37 cellular contexts compared by ENCODE assay signal in genomic region chr15:80132382-80132781, GRCh38. TPM values are rescaled to one million over a fixed set of nuclear protein-coding genes. Genes with fewer than 3 reads are reported as not detected.
A peak's percentile ranks its signal among the peaks of the same experiment; 100 is the strongest.
DNase-seq lines count a peak whose midpoint lies in the region; ATAC-seq, FAIRE-seq and TF ChIP-seq lines count a peak whose summit lies in the region.
"Had no signal": no experiment of that assay in that cellular context is flagged by ENCODE, and none has a peak within 500 bp of the region (broad histone marks: within the 10 kb centered on the region; RNA-seq: fewer than 3 reads in every experiment).

No MANE protein-coding gene starts in this region.

- H3K4me3 ChIP-seq in left lung (no peak overlapping the region), upper lobe of right lung (no peak overlapping the region)
- H3K4me3 ChIP-seq: A549; BLaER1; BLaER1 treated with 17β-estradiol and CSF1 and Interleukin-3, amounts not matched to agents 10 nM and 100 nM had no signal

- H3K36me3 Mint-ChIP-seq in memory B cell, result peaks cover 41% of the 10 kb centered on the region

- peaks cover 0 to 59% of the 10 kb centered on the region in 2 donors for H3K36me3 ChIP-seq in left lung
- peaks cover 62% of the 10 kb centered on the region for H3K36me3 ChIP-seq in upper lobe of right lung

- H3K27ac ChIP-seq in left lung (no peak overlapping the region), upper lobe of right lung (no peak overlapping the region)
- H3K27ac ChIP-seq: 22Rv1; A549; BLaER1; BLaER1 treated with 17β-estradiol and CSF1 and Interleukin-3, amounts not matched to agents 10 nM and 100 nM; C4-2B had no signal

- FAIRE-seq in GM12891 (lab: Jason Lieb, UNC), result peak; percentile 31
- FAIRE-seq: A204.1, A549, D721Med had no signal

- H3K27me3 ChIP-seq in left lung (no peaks in the 10 kb centered on the region), upper lobe of right lung (no peaks in the 10 kb centered on the region)
- H3K27me3 ChIP-seq: BE2C; BLaER1; BLaER1 treated with 17β-estradiol and CSF1 and Interleukin-3, amounts not matched to agents 10 nM and 100 nM had no signal

- TF ChIP-seq CTCF in left lung (IDR thresholded peaks at IDR 0.05), result no peak
- no peak for TF ChIP-seq CTCF in upper lobe of right lung (IDR thresholded peaks at IDR 0.05)

- ATAC-seq in left lung, result peak; percentile 60
- ATAC-seq in memory B cell (ENCODE audit: low read depth), result no peak
- ATAC-seq in upper lobe of right lung, result peak; percentile 44
- ATAC-seq in HG02870 (IDR thresholded peaks at IDR 0.05; ENCODE audit: unreplicated experiment), result no peak
- ATAC-seq: A549; CD8-positive, alpha-beta T cell had no signal

- H3K4me1 ChIP-seq in left lung, result no peaks in the 10 kb centered on the region
- no peaks in the 10 kb centered on the region for H3K4me1 ChIP-seq in upper lobe of right lung
- H3K4me1 ChIP-seq: A549, BE2C, BLaER1, Caco-2 had no signal

- no peak overlapping the region for H3K4me3 Mint-ChIP-seq in memory B cell
- H3K4me3 Mint-ChIP-seq: B cell; CD14-positive monocyte; CD4-positive, alpha-beta memory T cell; CD4-positive, alpha-beta T cell; CD8-positive, alpha-beta memory T cell; CD8-positive, alpha-beta T cell had no signal

- peaks cover 10% of the 10 kb centered on the region for H3K4me1 Mint-ChIP-seq in memory B cell
- H3K4me1 Mint-ChIP-seq: B cell; CD8-positive, alpha-beta memory T cell had no signal

- TF ChIP-seq POLR2A in GM12891 (IDR thresholded peaks at IDR 0.05; ENCODE audit: low read depth, low read length), result no peak

- peak overlapping the region; percentile 55 for H3K27ac Mint-ChIP-seq in memory B cell
- H3K27ac Mint-ChIP-seq: B cell; CD14-positive monocyte; CD4-positive, alpha-beta T cell; CD8-positive, alpha-beta T cell had no signal

- no peak for DNase-seq in GM12891 (ENCODE audit: insufficient read length, low spot score)
- no peak for DNase-seq in left lung
- no peak for DNase-seq in memory B cell (ENCODE audit: low spot score in 2 of 2)
- no peak for DNase-seq in upper lobe of right lung
- DNase-seq in ureter (ENCODE audit: low spot score), result no peak
- DNase-seq in nucleus accumbens (lab: John Stamatoyannopoulos, UW), result no peak
- DNase-seq in NCI-H1417 treated with DMSO at 0.1 percent for 48 hours (lab: John Stamatoyannopoulos, UW), result no peak
- DNase-seq: 8988T; ACHN; AML-193; BE2C; C1 segment of cervical spinal cord; Caco-2; Calu3; CD4-positive, alpha-beta memory T cell; CD4-positive, alpha-beta T cell; CD4-positive, CD25-positive, alpha-beta regulatory T cell; CD8-positive, alpha-beta memory T cell; CD8-positive, alpha-beta T cell; COR-L47; DMS 273 treated with DMSO at 0.1 percent for 48 hours; DMS153; DMS53; DMS79; DMS79 treated with DMSO at 0.1 percent for 48 hours; DND-41; EL had no signal

- intact Hi-C loops in left lung (cut with DNase I) (no loop called here), upper lobe of right lung (cut with DNase I) (no loop called here)

- H3K9me3 Mint-ChIP-seq in memory B cell, result no peaks in the 10 kb centered on the region
- H3K9me3 Mint-ChIP-seq: CD14-positive monocyte; CD4-positive, alpha-beta memory T cell; CD4-positive, alpha-beta T cell; CD4-positive, CD25-positive, alpha-beta regulatory T cell; CD8-positive, alpha-beta memory T cell; CD8-positive, alpha-beta T cell had no signal

- H3K9me3 ChIP-seq in left lung (no peaks in the 10 kb centered on the region), upper lobe of right lung (no peaks in the 10 kb centered on the region)
- H3K9me3 ChIP-seq: A549; BE2C; BLaER1; BLaER1 treated with 17β-estradiol and CSF1 and Interleukin-3, amounts not matched to agents 10 nM and 100 nM; Caco-2 had no signal

- no peaks in the 10 kb centered on the region for H3K27me3 Mint-ChIP-seq in memory B cell
- H3K27me3 Mint-ChIP-seq: B cell; CD4-positive, alpha-beta memory T cell; CD4-positive, alpha-beta T cell; CD4-positive, CD25-positive, alpha-beta regulatory T cell; CD8-positive, alpha-beta memory T cell had no signal

TF ChIP-seq in GM12891, 5 proteins besides CTCF, POLR2A, EP300 and RAD21:
- TF ChIP-seq POU2F2 (IDR thresholded peaks at IDR 0.05; ENCODE audit: low read depth, low read length), result no peak
- TF ChIP-seq SPI1 (IDR thresholded peaks at IDR 0.05; ENCODE audit: low read depth, low read length), result no peak
- no peak for TF ChIP-seq POLR2AphosphoS5 (IDR thresholded peaks at IDR 0.05; ENCODE audit: low read depth, low read length)
- TF ChIP-seq PAX5 (IDR thresholded peaks at IDR 0.05; ENCODE audit: insufficient read depth, low read length, severe bottlenecking), result no peak
- TF ChIP-seq TAF1 (IDR thresholded peaks at IDR 0.05; ENCODE audit: low read depth, low read length), result no peak
TF ChIP-seq in GM12891: peak in this region for 0.

RNA-seq across cellular contexts. Expression of gene FAH, which starts 20.4 kb away (rescaled TPM):
- polyA plus RNA-seq in GM12891 (2012; ENCODE audit: low read depth, missing spikeins), result 48.9 TPM
- 10 to 100 TPM; 56.4 to 68.7 TPM for total RNA-seq in left lung
- total RNA-seq in upper lobe of right lung, result 31.7 TPM
- total RNA-seq in ureter, result 34.9 TPM

Comparison
In these comparisons a context has a peak if more than half of its experiments do, and no peak if none do; other contexts are left out.
1. ATAC-seq: peak in left lung (single experiment) and upper lobe of right lung (single experiment); none in memory B cell (single experiment) and HG02870 (single experiment).